22 cellular contexts compared by ENCODE assay signal in the genomic region with DNA sequence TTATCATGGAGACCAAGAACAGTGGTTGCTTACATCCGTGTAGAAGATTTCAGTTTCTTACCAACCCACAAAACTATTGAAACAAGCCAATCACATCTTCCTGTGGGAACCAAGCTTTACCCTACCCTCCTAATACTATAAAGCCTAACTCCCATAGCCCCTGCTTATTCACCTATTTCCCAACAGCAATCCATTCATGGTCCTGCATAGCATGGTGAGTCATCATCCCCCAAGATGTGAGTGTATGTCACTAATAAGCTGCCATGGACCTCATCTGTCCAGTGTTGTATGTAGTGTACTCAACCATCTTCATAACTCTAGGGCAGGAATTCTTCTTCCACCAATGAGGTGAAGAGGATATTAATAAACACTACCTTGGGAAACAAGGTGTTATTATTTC.
"Had no signal": no experiment of that assay in that cellular context is flagged by ENCODE, and none has a peak within 500 bp of the region (broad histone marks: within the 10 kb centered on the region; RNA-seq: fewer than 3 reads in every experiment).

No MANE protein-coding gene starts in this region.

- ATAC-seq: activated CD4-positive, alpha-beta T cell treated with anti-CD3 and anti-CD28 coated beads for 36 hours; activated T-helper 17 cell treated with anti-CD3 and anti-CD28 coated beads, Interleukin-2, amount 50 U/mL, for 72 hours; body of pancreas; heart left ventricle; stimulated activated naive CD8-positive, alpha-beta T cell treated with anti-CD3 and anti-CD28 coated beads, Interleukin-15, Interleukin-2, amounts not matched to agents 100 U/mL and 50 U/mL, for 24 hours had no signal

- DNase-seq: activated CD4-positive, alpha-beta memory T cell treated with anti-CD3 and anti-CD28 coated beads, Interleukin-2, amount 10 ng/mL, durations not matched to agents 7 days and 5 days; activated CD4-positive, alpha-beta T cell treated with anti-CD3 and anti-CD28 coated beads for 36 hours; activated naive CD4-positive, alpha-beta T cell; activated naive CD8-positive, alpha-beta T cell treated with anti-CD3 and anti-CD28 coated beads, Interleukin-2, amount 10 ng/mL, durations not matched to agents 7 days and 5 days; activated T-cell treated with anti-CD3 and anti-CD28 coated beads, Interleukin-2, amount 50 U/mL, for 1 hour; body of pancreas; heart left ventricle; left ventricle myocardium inferior; mammary epithelial cell; nephron progenitor cell; nucleus accumbens; stimulated activated CD4-positive, alpha-beta T cell treated with anti-CD3 and anti-CD28 coated beads, Interleukin-12 subunit alpha, Interleukin-12 subunit beta, amount 100 ng/mL, for 4 hours; stimulated activated CD4-positive, alpha-beta T cell treated with anti-CD3 and anti-CD28 coated beads, Interleukin-2, amount 100 ng/mL, for 24 hours; stimulated activated naive CD8-positive, alpha-beta T cell treated with anti-CD3 and anti-CD28 coated beads, Interleukin-15, Interleukin-2, amounts not matched to agents 100 U/mL and 50 U/mL, for 24 hours; uterus had no signal

- FAIRE-seq: endometrium, frontal cortex, TTC549 had no signal

- H3K4me3 ChIP-seq: body of pancreas, coronary artery, esophagus muscularis mucosa, heart left ventricle, left ventricle myocardium inferior, tibial nerve, uterus had no signal
